18 cellular contexts compared by ENCODE assay signal in genomic region chr5:15354011-15354410, GRCh38.
DNase-seq lines count a peak whose midpoint lies in the region; ATAC-seq, FAIRE-seq and TF ChIP-seq lines count a peak whose summit lies in the region.
"Had no signal": no experiment of that assay in that cellular context is flagged by ENCODE, and none has a peak within 500 bp of the region (broad histone marks: within the 10 kb centered on the region; RNA-seq: fewer than 3 reads in every experiment).

No MANE protein-coding gene starts in this region.

- no peak overlapping the region for H3K4me3 Mint-ChIP-seq in WTC11
- no peak overlapping the region for H3K4me3 Mint-ChIP-seq in CD8-positive, alpha-beta memory T cell

- 2% methylated on average over 6 of the region's 6 CpGs for WGBS in HepG2 (ENCODE audit: low lambda C conversion rate)
- 56% methylated on average over 6 of the region's 6 CpGs for WGBS in right lobe of liver (ENCODE audit: insufficient coverage, low coverage, low lambda C conversion rate, missing lambda C conversion rate)
- 53% methylated on average over 6 of the region's 6 CpGs for WGBS in hepatocyte (ENCODE audit: low lambda C conversion rate, missing lambda C conversion rate)
- WGBS in thyroid gland, 2 donors: 24 to 38% methylated on average over 6 of the region's 6 CpGs

- FAIRE-seq in HepG2 (lab: Jason Lieb, UNC): no peak
- FAIRE-seq: G401.6 had no signal

- TF ChIP-seq POLR2A in HepG2 (IDR thresholded peaks at IDR 0.05; ENCODE audit: insufficient read depth in 1 of 2, low read depth in 2 of 2, low read length in 2 of 2): no peak
- TF ChIP-seq POLR2A in right lobe of liver (IDR thresholded peaks at IDR 0.05): no peak
- no peak for TF ChIP-seq POLR2A in thyroid gland (IDR thresholded peaks at IDR 0.05)
- no peak for TF ChIP-seq POLR2A in breast epithelium (IDR thresholded peaks at IDR 0.05)

- H3K27me3 ChIP-seq in HepG2 (ENCODE audit: control insufficient read depth in 1 of 2, insufficient read depth in 2 of 2, low read length in 2 of 2) (no peaks in the 10 kb centered on the region), right lobe of liver (no peaks in the 10 kb centered on the region), hepatocyte (no peaks in the 10 kb centered on the region), thyroid gland (no peaks in the 10 kb centered on the region), breast epithelium (no peaks in the 10 kb centered on the region)
- H3K27me3 ChIP-seq in CD8-positive, alpha-beta memory T cell (ENCODE audit: insufficient read depth, low read length, poor library complexity, severe bottlenecking): no peaks in the 10 kb centered on the region
- H3K27me3 ChIP-seq: Peyer's patch had no signal

- H4K20me1 ChIP-seq in HepG2 (ENCODE audit: insufficient read depth, low read length) (no peaks in the 10 kb centered on the region), hepatocyte (ENCODE audit: insufficient read depth, poor library complexity, severe bottlenecking) (no peaks in the 10 kb centered on the region)

- no peak for TF ChIP-seq CTCF in HepG2 (CRISPR knock-in tag; IDR thresholded peaks at IDR 0.05)
- no peak for TF ChIP-seq CTCF in right lobe of liver (IDR thresholded peaks at IDR 0.05)
- no peak for TF ChIP-seq CTCF in WTC11 (IDR thresholded peaks at IDR 0.05)
- no peak for TF ChIP-seq CTCF in hepatocyte (IDR thresholded peaks at IDR 0.05; ENCODE audit: poor library complexity)
- no peak for TF ChIP-seq CTCF in thyroid gland (IDR thresholded peaks at IDR 0.05)
- no peak for TF ChIP-seq CTCF in breast epithelium (IDR thresholded peaks at IDR 0.05)

- H3K36me3 Mint-ChIP-seq in WTC11: no peaks in the 10 kb centered on the region
- peaks cover 0 to under 1% (median 0%) of the 10 kb centered on the region in 3 donors for H3K36me3 Mint-ChIP-seq in CD8-positive, alpha-beta memory T cell

- H3K79me2 ChIP-seq in HepG2 (ENCODE audit: insufficient read depth, low read length): no peaks in the 10 kb centered on the region
- no peaks in the 10 kb centered on the region for H3K79me2 ChIP-seq in hepatocyte

- H3K27ac ChIP-seq in HepG2 (ENCODE audit: extremely low read length, insufficient read depth, low read length) (no peak overlapping the region), right lobe of liver (no peak overlapping the region), hepatocyte (no peak overlapping the region), thyroid gland (peak overlapping the region in 2 of 3 donors; percentile 27 to 82), breast epithelium (no peak overlapping the region)
- H3K27ac ChIP-seq in CD8-positive, alpha-beta memory T cell (ENCODE audit: low read depth, low read length): no peak overlapping the region
- H3K27ac ChIP-seq: Peyer's patch had no signal

- intact Hi-C loops in HepG2 (cut with micrococcal nuclease; ENCODE audit: unreplicated experiment): no loop called here
- intact Hi-C loops in right lobe of liver (cut with DNase I): no loop called here
- intact Hi-C loops in thyroid gland (cut with DNase I): no loop called here
- intact Hi-C loops in breast epithelium (cut with DNase I; ENCODE audit: low total_unique reads): no loop called here

- H3K4me1 Mint-ChIP-seq in WTC11: peaks cover 9% of the 10 kb centered on the region
- H3K4me1 Mint-ChIP-seq in CD8-positive, alpha-beta memory T cell: no peaks in the 10 kb centered on the region

- H3K4me3 ChIP-seq in HepG2 (replicated peaks in 1 of 3; ENCODE audit: insufficient read depth in 1 of 3, low read depth in 2 of 3, low read length in 3 of 3): no peak overlapping the region
- no peak overlapping the region for H3K4me3 ChIP-seq in right lobe of liver
- no peak overlapping the region for H3K4me3 ChIP-seq in hepatocyte
- H3K4me3 ChIP-seq in thyroid gland (replicated peaks in 1 of 3): no peak overlapping the region
- H3K4me3 ChIP-seq in breast epithelium: no peak overlapping the region
- H3K4me3 ChIP-seq in CD8-positive, alpha-beta memory T cell (ENCODE audit: low read length): no peak overlapping the region
- H3K4me3 ChIP-seq: Peyer's patch had no signal

- POLR2A ChIA-PET in HepG2 (lab: Yijun Ruan, JAX) (no interaction called here), WTC11 (lab: Charles Lee) (no interaction called here)
- POLR2A ChIA-PET in CD8-positive, alpha-beta memory T cell (lab: Charles Lee): no interaction called here

- CTCF ChIA-PET in HepG2 (lab: Yijun Ruan, JAX; ENCODE audit: low intra/inter-chr PET ratio, low total read pairs): no interaction called here
- CTCF ChIA-PET in WTC11 (lab: Charles Lee): interaction anchor here (1.1 kb wide), 2 partner anchors 29 to 248 kb away, joined by 5 to 6 read pairs; no protein-coding TSS in a partner anchor
- CTCF ChIA-PET in CD8-positive, alpha-beta memory T cell (lab: Charles Lee): no interaction called here

- 0 out of 2 replicates have a peak, but pooled peaks cover 2% of the 10 kb centered on the region for H3K27me3 Mint-ChIP-seq in WTC11 (ENCODE audit: low read depth)
- H3K27me3 Mint-ChIP-seq in CD8-positive, alpha-beta memory T cell: no peaks in the 10 kb centered on the region

- in situ Hi-C loops in HepG2 (cut with HindIII; ENCODE audit: extremely low pct_ligation_motif_present, low pct_unique_long_range_greater_than_20kb): no loop called here

- no peak overlapping the region for H3K27ac Mint-ChIP-seq in WTC11
- no peak overlapping the region for H3K27ac Mint-ChIP-seq in CD8-positive, alpha-beta memory T cell

- TF ChIP-seq EP300 in HepG2 (IDR thresholded peaks at IDR 0.05; ENCODE audit: low read depth in 2 of 2, low read length in 2 of 2): no peak
- no peak for TF ChIP-seq EP300 in HepG2 (CRISPR knock-in tag; IDR thresholded peaks at IDR 0.05; ENCODE audit: borderline replicate concordance)

- H2AFZ ChIP-seq in HepG2 (ENCODE audit: low read length): no peak overlapping the region
- no peak overlapping the region for H2AFZ ChIP-seq in hepatocyte

- peaks cover 14% of the 10 kb centered on the region for H3K9me3 Mint-ChIP-seq in WTC11
- peaks cover 0 to 17% (median 8%) of the 10 kb centered on the region in 5 donors for H3K9me3 Mint-ChIP-seq in CD8-positive, alpha-beta memory T cell

- BruUV-seq in HepG2 (replicated peaks; lab: Mats Ljungman, UMichigan): no TSS peak

- H3K36me3 ChIP-seq in HepG2 (replicated peaks in 1 of 2; ENCODE audit: control insufficient read depth in 1 of 2, insufficient read depth in 2 of 2, low read length in 2 of 2) (no peaks in the 10 kb centered on the region), right lobe of liver (no peaks in the 10 kb centered on the region), hepatocyte (replicated peaks; ENCODE audit: insufficient read depth, low read depth) (no peaks in the 10 kb centered on the region), thyroid gland (no peaks in the 10 kb centered on the region), breast epithelium (no peaks in the 10 kb centered on the region)
- H3K36me3 ChIP-seq in CD8-positive, alpha-beta memory T cell (ENCODE audit: insufficient read depth, low read length): no peaks in the 10 kb centered on the region
- H3K36me3 ChIP-seq: Peyer's patch had no signal

- H3K4me2 ChIP-seq in HepG2 (ENCODE audit: low read depth, low read length) (no peak overlapping the region), hepatocyte (peak overlapping the region; percentile 27)

- DNase-seq in HepG2 (ENCODE audit: low spot score) (no peak), right lobe of liver (no peak), WTC11 (ENCODE audit: low spot score) (no peak), hepatocyte (ENCODE audit: low spot score) (peak; percentile 46), thyroid gland (no peak), DMS153 (lab: John Stamatoyannopoulos, UW) (no peak), breast epithelium (ENCODE audit: low spot score in 2 of 2) (no peak)
- DNase-seq in CD8-positive, alpha-beta memory T cell: no peak
- DNase-seq: Caco-2, DMS79, KG1, NCI-H1436 treated with DMSO at 0.1 percent for 48 hours, NCI-H2081 treated with DMSO at 0.1 percent for 48 hours, NCI-H2227 treated with DMSO at 0.1 percent for 48 hours, NCI-H524, Peyer's patch had no signal

- no peak for ATAC-seq in HepG2
- ATAC-seq in right lobe of liver: no peak
- ATAC-seq in WTC11: peak; percentile 52
- ATAC-seq: Right ventricle myocardium inferior had no signal

- H3K4me1 ChIP-seq in HepG2 (ENCODE audit: insufficient read depth, low read length) (no peaks in the 10 kb centered on the region), right lobe of liver (peaks cover 0 to 13% (median 6%) of the 10 kb centered on the region in 4 donors), hepatocyte (ENCODE audit: insufficient read depth) (peaks cover 3% of the 10 kb centered on the region), thyroid gland (peaks cover 0 to 10% of the 10 kb centered on the region in 2 donors), breast epithelium (no peaks in the 10 kb centered on the region)
- no peaks in the 10 kb centered on the region for H3K4me1 ChIP-seq in CD8-positive, alpha-beta memory T cell (ENCODE audit: insufficient read depth, low read length)
- H3K4me1 ChIP-seq: Caco-2, Peyer's patch had no signal

- no peak for TF ChIP-seq RAD21 in HepG2 (CRISPR knock-in tag; IDR thresholded peaks at IDR 0.05)

- no peak overlapping the region for H3K9ac ChIP-seq in HepG2 (ENCODE audit: insufficient read depth, low read depth, low read length)

- H3K9me2 ChIP-seq in hepatocyte (replicated peaks; ENCODE audit: insufficient read depth): no peaks in the 10 kb centered on the region

- H3K9me3 ChIP-seq in HepG2 (ENCODE audit: low read length) (peaks cover 8% of the 10 kb centered on the region; the same call in 1 of the 2 replicates), right lobe of liver (peaks cover 0 to 5% (median 1%) of the 10 kb centered on the region in 4 donors), hepatocyte (ENCODE audit: low read depth) (no peaks in the 10 kb centered on the region), thyroid gland (no peaks in the 10 kb centered on the region), breast epithelium (no peaks in the 10 kb centered on the region)
- no peaks in the 10 kb centered on the region for H3K9me3 ChIP-seq in CD8-positive, alpha-beta memory T cell (ENCODE audit: low read length)
- H3K9me3 ChIP-seq: Caco-2, Peyer's patch had no signal

TF ChIP-seq in HepG2, 621 proteins besides CTCF, POLR2A, EP300 and RAD21:
- TF ChIP-seq ZNF564 (CRISPR knock-in tag; IDR thresholded peaks at IDR 0.05) (no peak), CREB1 (IDR thresholded peaks at IDR 0.05) (peak; percentile 76), CREB1 (CRISPR knock-in tag; IDR thresholded peaks at IDR 0.05) (no peak), ATF7 (IDR thresholded peaks at IDR 0.05) (peak; percentile 88), ATF7 (CRISPR knock-in tag; IDR thresholded peaks at IDR 0.05) (no peak)

TF ChIP-seq in WTC11, 78 proteins besides CTCF, POLR2A, EP300 and RAD21 (continues in another document):
- TF ChIP-seq NR2C2 (CRISPR knock-in tag; IDR thresholded peaks at IDR 0.05) (no peak), ATF1 (CRISPR knock-in tag; IDR thresholded peaks at IDR 0.05) (no peak), SOX15 (CRISPR knock-in tag; IDR thresholded peaks at IDR 0.05) (no peak)

Comparison
In these comparisons a context has a peak if more than half of its experiments do, and no peak if none do; other contexts are left out.
1. H3K27ac ChIP-seq: peak in thyroid gland (2 of 3); none in HepG2 (single experiment), right lobe of liver (0 of 3), hepatocyte (single experiment), breast epithelium (0 of 2) and CD8-positive, alpha-beta memory T cell (single experiment).